7 cellular contexts compared by ENCODE assay signal in the genomic region with DNA sequence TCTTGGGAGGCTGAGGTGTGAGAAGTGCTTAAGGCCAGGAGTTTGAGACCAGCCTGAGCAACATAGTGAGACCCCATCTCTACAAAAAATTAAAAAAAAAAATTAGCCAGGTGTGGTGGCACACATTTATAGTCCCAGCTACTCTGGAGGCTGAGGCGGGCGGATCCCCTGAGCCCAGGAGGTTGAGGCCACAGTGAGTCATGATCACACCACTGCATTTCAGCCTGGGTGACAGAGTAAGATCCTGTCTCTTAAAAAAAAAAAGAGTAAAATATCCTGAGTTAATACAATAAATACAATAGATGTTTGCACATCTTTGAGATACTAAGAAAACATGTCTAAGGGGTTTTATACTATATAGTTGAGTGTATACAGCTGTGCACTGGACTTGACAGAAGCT. TPM values are rescaled to one million over a fixed set of nuclear protein-coding genes. Genes with fewer than 3 reads are reported as not detected.
"Had no signal": no experiment of that assay in that cellular context is flagged by ENCODE, and none has a peak within 500 bp of the region (broad histone marks: within the 10 kb centered on the region; RNA-seq: fewer than 3 reads in every experiment).

No MANE protein-coding gene starts in this region.

RNA-seq across cellular contexts. Expression of gene TSPYL6, which starts 38.6 kb away (rescaled TPM):
- total RNA-seq: activated B cell treated with CpG ODN at 0.5 μM for 24 hours; activated CD4-positive, alpha-beta memory T cell treated with anti-CD3 and anti-CD28 coated beads for 36 hours; activated CD8-positive, alpha-beta memory T cell treated with anti-CD3 and anti-CD28 coated beads, Interleukin-2, amount 10 ng/mL, durations not matched to agents 7 days and 5 days; Right ventricle myocardium inferior; SK-MEL-5; T-cell; T-helper 17 cell had no signal
